Comparison of ENCODE assay signal across 24 cellular contexts in the genomic region with DNA sequence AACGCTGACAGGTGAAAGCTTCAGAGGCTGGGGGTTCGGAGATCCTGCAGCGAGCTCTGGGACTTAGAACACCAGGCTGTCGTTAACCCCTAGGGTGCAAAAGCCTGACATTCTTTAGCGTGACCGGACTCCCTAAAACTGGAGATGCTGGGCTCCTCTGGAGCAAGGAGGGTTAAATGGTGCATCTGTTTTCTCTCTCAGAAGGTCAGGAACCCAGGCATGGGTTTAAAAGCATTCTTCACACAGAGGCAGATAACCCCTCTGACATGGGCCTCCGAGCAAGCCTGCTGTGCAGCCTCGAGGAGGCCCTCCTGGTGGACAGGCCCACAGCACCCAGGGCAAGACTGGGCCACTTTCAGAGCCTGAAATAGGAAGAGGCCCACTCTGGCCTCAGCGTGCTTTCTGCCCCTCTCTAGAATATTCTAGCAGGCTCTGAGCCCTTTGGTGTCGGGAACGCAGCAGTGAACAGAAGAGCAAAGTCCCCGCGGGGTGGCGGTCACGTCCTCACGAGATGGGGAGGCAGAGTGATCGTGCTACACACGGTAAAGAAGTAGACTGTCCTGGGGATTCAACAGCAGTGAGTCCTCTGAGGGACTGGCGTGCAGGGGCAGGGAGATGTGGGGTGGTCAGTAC.
"Had no signal": no experiment of that assay in that cellular context is flagged by ENCODE, and none has a peak within 500 bp of the region (broad histone marks: within the 10 kb centered on the region; RNA-seq: fewer than 3 reads in every experiment).

No MANE protein-coding gene starts in this region.

- H3K36me3 Mint-ChIP-seq: activated naive CD4-positive, alpha-beta T cell treated with anti-CD3 and anti-CD28 coated beads, Interleukin-2, amount 50 U/mL, for 24 hours; mesothelial cell of epicardium; natural killer cell; stimulated activated memory B cell treated with anti-CD40 and anti-IgM and Interleukin-4, amounts not matched to agents 10 μg/mL and 1 μg/mL and 100 μg/mL, for 72 hours had no signal

- H3K4me3 ChIP-seq: body of pancreas, left lung, stomach, suprapubic skin, tibial nerve, vagina had no signal

- H3K27me3 Mint-ChIP-seq: activated CD4-positive, alpha-beta T cell treated with anti-CD3 and anti-CD28 coated beads, Interleukin-2, amount 10 ng/mL, durations not matched to agents 7 days and 5 days; activated CD8-positive, alpha-beta T cell treated with anti-CD3 and anti-CD28 coated beads for 36 hours had no signal

- DNase-seq: activated CD4-positive, alpha-beta T cell treated with anti-CD3 and anti-CD28 coated beads, Interleukin-2, amount 10 ng/mL, durations not matched to agents 7 days and 5 days; activated CD4-positive, CD25-positive, alpha-beta regulatory T cell treated with anti-CD3 and anti-CD28 coated beads, Interleukin-2, amount 50 U/mL, for 72 hours; activated CD8-positive, alpha-beta T cell treated with anti-CD3 and anti-CD28 coated beads for 36 hours; activated gamma-delta T cell; activated T-cell treated with anti-CD3 and anti-CD28 coated beads, Interleukin-2, amount 50 U/mL, for 4 hours; anterior cingulate cortex; body of pancreas; effector CD4-positive, alpha-beta T cell; foreskin melanocyte; kidney; left lung; natural killer cell; right cardiac atrium; small intestine; stimulated activated CD4-positive, alpha-beta T cell treated with anti-CD3 and anti-CD28 coated beads, Interleukin-15, amount 100 ng/mL, for 24 hours had no signal

- H3K27me3 ChIP-seq: body of pancreas, left lung, stomach, suprapubic skin, tibial nerve, vagina had no signal

- H3K27ac ChIP-seq: body of pancreas, left lung, parathyroid adenoma, stomach, suprapubic skin, tibial nerve, vagina, VCaP had no signal

- ATAC-seq: activated CD8-positive, alpha-beta T cell treated with anti-CD3 and anti-CD28 coated beads for 36 hours; activated T-cell treated with anti-CD3 and anti-CD28 coated beads, Interleukin-2, amount 50 U/mL, for 4 hours; body of pancreas; left lung; natural killer cell; right cardiac atrium; stimulated activated memory B cell treated with anti-CD40 and anti-IgM and Interleukin-4, amounts not matched to agents 10 μg/mL and 1 μg/mL and 100 μg/mL, for 72 hours had no signal

- H3K9me3 Mint-ChIP-seq: activated CD4-positive, alpha-beta T cell treated with anti-CD3 and anti-CD28 coated beads, Interleukin-2, amount 10 ng/mL, durations not matched to agents 7 days and 5 days; activated CD8-positive, alpha-beta T cell treated with anti-CD3 and anti-CD28 coated beads for 36 hours; activated naive CD4-positive, alpha-beta T cell treated with anti-CD3 and anti-CD28 coated beads, Interleukin-2, amount 50 U/mL, for 24 hours; activated T-cell treated with anti-CD3 and anti-CD28 coated beads, Interleukin-2, amount 50 U/mL, for 4 hours; mesothelial cell of epicardium; natural killer cell; stimulated activated memory B cell treated with anti-CD40 and anti-IgM and Interleukin-4, amounts not matched to agents 10 μg/mL and 1 μg/mL and 100 μg/mL, for 72 hours had no signal

- H3K27ac Mint-ChIP-seq: activated CD4-positive, alpha-beta T cell treated with anti-CD3 and anti-CD28 coated beads, Interleukin-2, amount 10 ng/mL, durations not matched to agents 7 days and 5 days; activated CD8-positive, alpha-beta T cell treated with anti-CD3 and anti-CD28 coated beads for 36 hours; activated naive CD4-positive, alpha-beta T cell treated with anti-CD3 and anti-CD28 coated beads, Interleukin-2, amount 50 U/mL, for 24 hours; mesothelial cell of epicardium; natural killer cell; stimulated activated memory B cell treated with anti-CD40 and anti-IgM and Interleukin-4, amounts not matched to agents 10 μg/mL and 1 μg/mL and 100 μg/mL, for 72 hours had no signal

- H3K4me1 Mint-ChIP-seq: activated CD4-positive, alpha-beta T cell treated with anti-CD3 and anti-CD28 coated beads, Interleukin-2, amount 10 ng/mL, durations not matched to agents 7 days and 5 days; activated naive CD4-positive, alpha-beta T cell treated with anti-CD3 and anti-CD28 coated beads, Interleukin-2, amount 50 U/mL, for 24 hours; natural killer cell; stimulated activated memory B cell treated with anti-CD40 and anti-IgM and Interleukin-4, amounts not matched to agents 10 μg/mL and 1 μg/mL and 100 μg/mL, for 72 hours had no signal

- H3K4me3 Mint-ChIP-seq: activated CD4-positive, alpha-beta T cell treated with anti-CD3 and anti-CD28 coated beads, Interleukin-2, amount 10 ng/mL, durations not matched to agents 7 days and 5 days; activated CD8-positive, alpha-beta T cell treated with anti-CD3 and anti-CD28 coated beads for 36 hours; activated naive CD4-positive, alpha-beta T cell treated with anti-CD3 and anti-CD28 coated beads, Interleukin-2, amount 50 U/mL, for 24 hours; activated T-cell treated with anti-CD3 and anti-CD28 coated beads, Interleukin-2, amount 50 U/mL, for 4 hours; mesothelial cell of epicardium; natural killer cell; stimulated activated memory B cell treated with anti-CD40 and anti-IgM and Interleukin-4, amounts not matched to agents 10 μg/mL and 1 μg/mL and 100 μg/mL, for 72 hours had no signal
